Comparison of ENCODE assay signal across 8 cellular contexts in genomic region chr17:29179232-29180036, GRCh38. TPM values are rescaled to one million over a fixed set of nuclear protein-coding genes. Genes with fewer than 3 reads are reported as not detected.
DNase-seq lines count a peak whose midpoint lies in the region; ATAC-seq and TF ChIP-seq lines count a peak whose summit lies in the region.

No MANE protein-coding gene starts in this region.

- intact Hi-C loops in adrenal gland (cut with DNase I), result loop anchor here (5.0 kb wide), 2 partner anchors 32 to 37 kb away; no protein-coding TSS in a partner anchor
- intact Hi-C loops in gastrocnemius medialis (cut with DNase I; ENCODE audit: low total_unique reads), result loop anchor here (1.0 to 2.0 kb wide), 2 partner anchors 30 to 111 kb away; no protein-coding TSS in a partner anchor

- H3K27ac ChIP-seq in adrenal gland (peak overlapping the region in 3 of 5 donors; percentile 57 to 92 (median 81)), iPS DF 6.9 (ENCODE audit: low read length) (no peak overlapping the region), gastrocnemius medialis (peak overlapping the region; percentile 75 to 88 (median 83))

- H3K36me3 Mint-ChIP-seq in T-helper 1 cell treated with Interleukin-12 subunit alpha and Interleukin-12 subunit beta and Interleukin-4 antibody, amounts not matched to agents 30 μg/mL and 1 μg/mL, for 36 hours (ENCODE audit: low read depth), result no peaks in the 10 kb centered on the region

- in situ Hi-C loops in gastrocnemius medialis (cut with MboI; ENCODE audit: low sequenced_read_pairs in 4 of 4), result loop anchor here in 1 of 4 donors (5.0 kb wide), 1 partner anchor 32 kb away; no protein-coding TSS in a partner anchor

- H3K27me3 ChIP-seq in adrenal gland (no peaks in the 10 kb centered on the region), iPS DF 6.9 (ENCODE audit: control insufficient read depth, insufficient read depth, low read length) (peaks cover 2% of the 10 kb centered on the region; the same call in 1 of the 2 replicates), gastrocnemius medialis (no peaks in the 10 kb centered on the region)

- H3K4me3 ChIP-seq in adrenal gland (peak overlapping the region in 2 of 4 donors; percentile 47 to 72), iPS DF 6.9 (ENCODE audit: low read length) (peak overlapping the region; percentile 79; the same call in 1 of the 2 replicates), gastrocnemius medialis (peak overlapping the region; percentile 60 to 71 (median 62))

- ATAC-seq in gastrocnemius medialis (no peak), HG03159 (IDR thresholded peaks at IDR 0.05; ENCODE audit: unreplicated experiment) (no peak)

- H3K9me3 ChIP-seq in adrenal gland (replicated peaks in 1 of 3), result no peaks in the 10 kb centered on the region
- no peaks in the 10 kb centered on the region for H3K9me3 ChIP-seq in iPS DF 6.9 (ENCODE audit: control insufficient read depth, insufficient read depth, low read length)
- H3K9me3 ChIP-seq in gastrocnemius medialis, result no peaks in the 10 kb centered on the region

- peaks cover 18% of the 10 kb centered on the region for H3K27me3 Mint-ChIP-seq in T-helper 1 cell treated with Interleukin-12 subunit alpha and Interleukin-12 subunit beta and Interleukin-4 antibody, amounts not matched to agents 30 μg/mL and 1 μg/mL, for 36 hours (ENCODE audit: low read depth)

- DNase-seq in T-helper 1 cell, result no peak
- peak; percentile 62 for DNase-seq in NCI-H2171 (lab: John Stamatoyannopoulos, UW)
- peak in 3 of 7 donors; percentile 35 to 58 (median 47) for DNase-seq in adrenal gland
- peak; percentile 78 for DNase-seq in iPS DF 6.9 (ENCODE audit: low read depth, low spot score)
- no peak for DNase-seq in gastrocnemius medialis
- no peak for DNase-seq in effector CD8-positive, alpha-beta T cell (lab: John Stamatoyannopoulos, UW)

- WGBS in adrenal gland, 4 donors, result 13 to 40% (median 18%) methylated on average over 1 to 28 of the region's 28 CpGs
- no CpG with 5 or more reads among the region's 28 CpGs for WGBS in iPS DF 6.9 (ENCODE audit: insufficient coverage, insufficient read length)

- peak overlapping the region; percentile 53 for H3K4me3 Mint-ChIP-seq in T-helper 1 cell treated with Interleukin-12 subunit alpha and Interleukin-12 subunit beta and Interleukin-4 antibody, amounts not matched to agents 30 μg/mL and 1 μg/mL, for 36 hours

- H3K4me1 ChIP-seq in adrenal gland (replicated peaks in 1 of 2) (peaks cover 10 to 41% of the 10 kb centered on the region in 2 donors), iPS DF 6.9 (ENCODE audit: control insufficient read depth, insufficient read depth, low read length) (peaks cover 11% of the 10 kb centered on the region), gastrocnemius medialis (peaks cover 21 to 26% of the 10 kb centered on the region in 2 donors)

- H3K4me1 Mint-ChIP-seq in T-helper 1 cell treated with Interleukin-12 subunit alpha and Interleukin-12 subunit beta and Interleukin-4 antibody, amounts not matched to agents 30 μg/mL and 1 μg/mL, for 36 hours (ENCODE audit: low read depth), result peaks cover 31% of the 10 kb centered on the region

- H3K9me3 Mint-ChIP-seq in T-helper 1 cell treated with Interleukin-12 subunit alpha and Interleukin-12 subunit beta and Interleukin-4 antibody, amounts not matched to agents 30 μg/mL and 1 μg/mL, for 36 hours, result no peaks in the 10 kb centered on the region

- H3K36me3 ChIP-seq in adrenal gland (replicated peaks in 1 of 2) (no peaks in the 10 kb centered on the region), iPS DF 6.9 (ENCODE audit: control insufficient read depth, insufficient read depth, low read length) (no peaks in the 10 kb centered on the region), gastrocnemius medialis (no peaks in the 10 kb centered on the region)

- H3K27ac Mint-ChIP-seq in T-helper 1 cell treated with Interleukin-12 subunit alpha and Interleukin-12 subunit beta and Interleukin-4 antibody, amounts not matched to agents 30 μg/mL and 1 μg/mL, for 36 hours, result no peak overlapping the region

- TF ChIP-seq CTCF in adrenal gland (IDR thresholded peaks at IDR 0.05), result no peak
- no peak for TF ChIP-seq CTCF in gastrocnemius medialis (IDR thresholded peaks at IDR 0.05 in 4 of 5, conservative IDR thresholded peaks at IDR 0.05 in 1 of 5)

- TF ChIP-seq POLR2A in adrenal gland (IDR thresholded peaks at IDR 0.05) (no peak), gastrocnemius medialis (IDR thresholded peaks at IDR 0.05) (no peak)

RNA-seq across cellular contexts. Expression of gene MYO18A, which starts 0.8 kb away (rescaled TPM):
- total RNA-seq in adrenal gland (10 to 100 TPM; 27.0 to 59.0 (median 40.9) TPM), gastrocnemius medialis (1,000 to 10,000 TPM in 1 of 4 donors, 100 to 1,000 TPM in 3; 526 to 1,058 (median 835) TPM)
- 10 to 100 TPM; 24.7 to 95.6 (median 42.3) TPM for polyA plus RNA-seq in adrenal gland

Comparison
In these comparisons a context has a peak if more than half of its experiments do, and no peak if none do; other contexts are left out.
1. DNase-seq: peak in NCI-H2171 (single experiment) and iPS DF 6.9 (single experiment); none in T-helper 1 cell (0 of 5), gastrocnemius medialis (0 of 2) and effector CD8-positive, alpha-beta T cell (single experiment).
2. RNA of gene MYO18A, which starts 0.8 kb away (total RNA-seq): 526 to 1,058 TPM in gastrocnemius medialis; 27.0 to 59.0 TPM in adrenal gland; every median in the first group is over 4 times any median in the second.